ENCODE assay signal across 8 cellular contexts in the genomic region with DNA sequence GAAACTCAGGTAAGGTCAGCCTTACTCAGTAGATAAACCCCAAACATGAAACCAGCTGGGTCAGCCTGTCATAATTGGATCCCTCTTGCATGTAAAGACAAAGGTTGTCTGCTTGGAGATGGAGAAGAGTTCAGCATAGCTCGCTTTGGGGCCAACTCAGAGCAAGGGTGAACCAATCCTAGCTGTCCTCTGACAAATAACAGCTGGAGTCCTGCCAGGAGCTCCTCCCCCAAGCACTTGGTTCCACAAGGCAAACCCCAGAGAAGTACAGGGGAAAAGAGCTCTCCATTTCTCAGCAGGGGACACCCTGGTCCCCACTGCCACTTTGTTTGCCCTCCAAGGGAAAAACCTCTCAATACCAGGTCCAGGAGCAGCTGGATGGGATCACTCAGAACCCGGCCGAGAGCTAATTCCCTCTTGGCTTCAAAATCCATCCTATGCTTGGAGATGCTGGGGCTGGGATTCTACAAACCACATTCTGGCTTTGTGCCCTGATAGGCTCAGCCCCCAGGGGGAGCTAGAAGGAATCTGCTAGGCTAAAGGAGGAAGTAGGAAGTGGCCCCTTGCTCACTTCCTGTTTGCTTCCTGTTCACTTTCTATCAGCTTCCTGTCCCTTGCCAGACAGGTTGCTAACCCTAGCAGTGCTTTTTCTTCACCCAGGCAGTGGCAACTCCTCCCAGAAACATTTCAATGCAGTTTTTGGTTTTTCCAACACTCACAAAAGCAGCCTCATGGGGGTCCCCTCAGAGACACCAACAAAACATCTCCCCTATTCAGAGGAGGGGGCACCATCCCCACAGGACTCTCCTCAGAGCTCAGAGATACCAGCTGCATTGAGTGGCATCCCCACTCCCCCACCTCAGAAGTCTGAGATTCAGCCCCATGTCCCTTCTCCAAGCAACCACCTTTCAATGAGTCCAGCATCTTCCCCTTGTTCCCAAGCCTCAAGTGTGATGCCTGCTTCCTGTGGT. TPM values are rescaled to one million over a fixed set of nuclear protein-coding genes. Genes with fewer than 3 reads are reported as not detected.
DNase-seq lines count a peak whose midpoint lies in the region; ATAC-seq and TF ChIP-seq lines count a peak whose summit lies in the region.

No MANE protein-coding gene starts in this region.

- no peak for TF ChIP-seq POLR2A in testis (IDR thresholded peaks at IDR 0.05)

- no peak overlapping the region for H3K4me3 Mint-ChIP-seq in central memory CD8-positive, alpha-beta T cell

- no peaks in the 10 kb centered on the region for H3K27me3 ChIP-seq in testis

- peak; percentile 60 for TF ChIP-seq CTCF in HFF-Myc (IDR thresholded peaks at IDR 0.05; ENCODE audit: low read depth, low read length, missing control alignments)
- no peak for TF ChIP-seq CTCF in testis (IDR thresholded peaks at IDR 0.05)

- H3K4me1 ChIP-seq in testis: peaks cover 6% of the 10 kb centered on the region

- H3K4me3 ChIP-seq in HFF-Myc (replicated peaks; ENCODE audit: low read depth, low read length): no peak overlapping the region
- no peak overlapping the region for H3K4me3 ChIP-seq in testis

- no peaks in the 10 kb centered on the region for H3K27me3 Mint-ChIP-seq in central memory CD8-positive, alpha-beta T cell

- intact Hi-C loops in testis (cut with DNase I; ENCODE audit: low total_unique reads): no loop called here

- DNase-seq in C1 segment of cervical spinal cord (lab: John Stamatoyannopoulos, UW): peak in 9 of 14 donors; percentile 19 to 68 (median 54)
- DNase-seq in HFF-Myc (ENCODE audit: extremely low read depth, low read depth): peak; percentile 52
- peak; percentile 27 for DNase-seq in RPMI8226
- no peak for DNase-seq in central memory CD8-positive, alpha-beta T cell (ENCODE audit: low spot score in 2 of 2)
- DNase-seq in left lobe of liver (ENCODE audit: low spot score): peak; percentile 87
- peak; percentile 42 for DNase-seq in testis

- no peak overlapping the region for H3K27ac ChIP-seq in testis

- peak; percentile 40 for ATAC-seq in central memory CD8-positive, alpha-beta T cell (replicated peaks; ENCODE audit: extremely low read depth, poor library complexity, severe bottlenecking)
- ATAC-seq in left lobe of liver (peak; percentile 61), GM18511 (IDR thresholded peaks at IDR 0.05; ENCODE audit: unreplicated experiment) (no peak), GM19035 (IDR thresholded peaks at IDR 0.05; ENCODE audit: unreplicated experiment) (no peak)

- 78 to 90% methylated on average over 3 of the region's 3 CpGs for WGBS in testis, 2 donors

- no peaks in the 10 kb centered on the region for H3K36me3 ChIP-seq in testis (ENCODE audit: low read depth, missing control alignments)

- H3K9me3 Mint-ChIP-seq in central memory CD8-positive, alpha-beta T cell: no peaks in the 10 kb centered on the region

- H3K36me3 Mint-ChIP-seq in central memory CD8-positive, alpha-beta T cell (ENCODE audit: insufficient read depth): peaks cover 9% of the 10 kb centered on the region

- peak overlapping the region; percentile 74 for H3K27ac Mint-ChIP-seq in central memory CD8-positive, alpha-beta T cell (ENCODE audit: low read depth)

- peaks cover 7% of the 10 kb centered on the region for H3K4me1 Mint-ChIP-seq in central memory CD8-positive, alpha-beta T cell

- no peaks in the 10 kb centered on the region for H3K9me3 ChIP-seq in testis

RNA-seq across cellular contexts. Expression of a gene that starts 30.7 kb away (rescaled TPM):
- total RNA-seq in left lobe of liver (1.7 TPM), testis (10 to 100 TPM; 11.7 to 30.2 TPM)
- polyA plus RNA-seq in testis (ENCODE audit: insufficient read depth, low read depth, low replicate concordance): 28.3 TPM

Comparison
In these comparisons a context has a peak if more than half of its experiments do, and no peak if none do; other contexts are left out.
1. DNase-seq: peak in C1 segment of cervical spinal cord (9 of 14), HFF-Myc (single experiment), RPMI8226 (single experiment), left lobe of liver (single experiment) and testis (single experiment); none in central memory CD8-positive, alpha-beta T cell (0 of 2).
2. ATAC-seq: peak in central memory CD8-positive, alpha-beta T cell (single experiment) and left lobe of liver (single experiment); none in GM18511 (single experiment) and GM19035 (single experiment).